9 cellular contexts compared by ENCODE assay signal in the genomic region with DNA sequence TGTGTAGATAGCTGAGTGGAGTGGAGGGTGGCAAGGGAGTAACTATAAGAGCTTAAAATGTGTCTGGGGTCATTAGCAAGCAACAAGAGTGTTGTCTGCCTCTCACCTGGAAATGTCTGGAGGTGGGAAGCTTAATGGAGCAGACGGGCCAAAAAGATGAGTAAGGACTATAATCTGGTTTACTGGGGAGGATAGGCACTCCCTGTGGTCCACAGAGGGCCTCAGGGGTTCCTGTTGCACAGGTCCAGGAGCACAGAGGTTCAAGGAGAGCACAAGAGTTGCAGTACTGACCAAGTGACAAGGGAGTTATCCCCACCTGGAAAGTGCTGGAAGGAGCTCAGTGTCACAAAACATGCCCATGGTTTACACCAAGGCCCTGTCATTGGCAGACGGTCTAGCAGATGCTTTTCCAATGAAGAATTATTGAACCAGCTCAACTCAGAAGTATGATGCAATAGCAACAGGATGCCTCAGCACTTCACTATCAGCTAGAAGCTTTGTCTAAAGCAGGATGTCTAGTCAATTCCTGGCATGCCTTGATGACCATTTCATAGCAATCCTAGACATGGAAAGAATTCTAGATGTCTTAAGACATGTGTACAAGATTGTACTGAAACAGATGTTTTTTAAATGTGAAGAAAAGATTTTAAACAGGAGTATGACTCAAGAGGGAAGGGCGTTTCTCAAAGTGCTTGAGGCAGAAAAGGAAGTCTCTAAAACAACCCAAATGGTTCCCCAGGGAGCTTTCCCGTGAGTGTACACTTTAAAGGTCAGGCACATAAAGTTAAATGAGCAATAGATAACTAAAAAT.
DNase-seq lines count a peak whose midpoint lies in the region; TF ChIP-seq lines count a peak whose summit lies in the region.
"Had no signal": no experiment of that assay in that cellular context is flagged by ENCODE, and none has a peak within 500 bp of the region (broad histone marks: within the 10 kb centered on the region; RNA-seq: fewer than 3 reads in every experiment).

No MANE protein-coding gene starts in this region.

- no peak overlapping the region for H2AFZ ChIP-seq in smooth muscle cell (ENCODE audit: low read depth)

- no peaks in the 10 kb centered on the region for H3K4me1 ChIP-seq in smooth muscle cell (ENCODE audit: low read depth)

- H3K9ac ChIP-seq in smooth muscle cell (ENCODE audit: low read depth), result peak overlapping the region; percentile 47

- WGBS in smooth muscle cell (ENCODE audit: low lambda C conversion rate), result 8% methylated on average over 4 of the region's 4 CpGs

- H3K4me2 ChIP-seq in smooth muscle cell, result peak overlapping the region; percentile 8

- no peak for TF ChIP-seq CTCF in HFF-Myc (IDR thresholded peaks at IDR 0.05; ENCODE audit: low read depth, low read length, missing control alignments)
- TF ChIP-seq CTCF in smooth muscle cell (IDR thresholded peaks at IDR 0.05; ENCODE audit: borderline replicate concordance, insufficient read depth, poor library complexity, severe bottlenecking), result no peak

- no peak overlapping the region for H3K4me3 ChIP-seq in HFF-Myc (replicated peaks; ENCODE audit: low read depth, low read length)
- no peak overlapping the region for H3K4me3 ChIP-seq in smooth muscle cell

- no peaks in the 10 kb centered on the region for H3K36me3 ChIP-seq in smooth muscle cell (ENCODE audit: low read depth)
- H3K36me3 ChIP-seq: neutrophil had no signal

- no peaks in the 10 kb centered on the region for H3K9me3 ChIP-seq in smooth muscle cell (replicated peaks; ENCODE audit: low read depth)
- H3K9me3 ChIP-seq: neutrophil had no signal

- peaks cover 17% of the 10 kb centered on the region for H3F3A ChIP-seq in smooth muscle cell (ENCODE audit: low read depth)

- H3K27me3 ChIP-seq in smooth muscle cell (ENCODE audit: low read depth), result no peaks in the 10 kb centered on the region
- H3K27me3 ChIP-seq: neutrophil had no signal

- peak overlapping the region; percentile 74 for H3K27ac ChIP-seq in smooth muscle cell (ENCODE audit: low read depth)
- H3K27ac ChIP-seq: neutrophil had no signal

- no peaks in the 10 kb centered on the region for H4K20me1 ChIP-seq in smooth muscle cell (ENCODE audit: low read depth)

- DNase-seq in HFF-Myc (ENCODE audit: extremely low read depth, low read depth) (peak; percentile 91), SW 1271 (lab: John Stamatoyannopoulos, UW) (peak; percentile 70 to 82), foreskin melanocyte (peak; percentile 85), smooth muscle cell (lab: John Stamatoyannopoulos, UW; ENCODE audit: unreplicated experiment) (no peak), DMS53 (lab: John Stamatoyannopoulos, UW) (no peak)
- DNase-seq in activated effector memory CD4-positive, alpha-beta T cell treated with Interleukin-2 at 50 U/mL for 16 hours, result no peak
- DNase-seq in stimulated activated naive CD4-positive, alpha-beta T cell (lab: John Stamatoyannopoulos, UW), result no peak
- DNase-seq: activated naive CD8-positive, alpha-beta T cell treated with anti-CD3 and anti-CD28 coated beads, Interleukin-2, amount 10 ng/mL, durations not matched to agents 7 days and 5 days had no signal

- H3K79me2 ChIP-seq in smooth muscle cell (ENCODE audit: low read depth), result no peaks in the 10 kb centered on the region

Comparison
In these comparisons a context has a peak if more than half of its experiments do, and no peak if none do; other contexts are left out.
1. DNase-seq: peak in HFF-Myc (single experiment), SW 1271 (2 of 2) and foreskin melanocyte (single experiment); none in smooth muscle cell (single experiment), activated effector memory CD4-positive, alpha-beta T cell treated with Interleukin-2 at 50 U/mL for 16 hours (single experiment), DMS53 (single experiment) and stimulated activated naive CD4-positive, alpha-beta T cell (0 of 6).